1 cellular context compared by ENCODE assay signal in genomic region chr1:7401814-7402547, GRCh38.
TF ChIP-seq lines count a peak whose summit lies in the region.

No MANE protein-coding gene starts in this region.

TF ChIP-seq in HEK293, 187 proteins besides CTCF, POLR2A, EP300 and RAD21 (continued from another document):
- TF ChIP-seq ZNF555 (tag by site-specific recombination; conservative IDR thresholded peaks at IDR 0.05) (no peak), GLI2 (tag by site-specific recombination; IDR thresholded peaks at IDR 0.05; ENCODE audit: borderline replicate concordance, low read depth) (peak; percentile 57; the same call in 1 of the 2 replicates), ZNF549 (tag by site-specific recombination; IDR thresholded peaks at IDR 0.05) (no peak), KLF8 (tag by site-specific recombination; IDR thresholded peaks at IDR 0.05) (peak; percentile 92), ZNF792 (tag by site-specific recombination; IDR thresholded peaks at IDR 0.05) (no peak), SCRT2 (tag by site-specific recombination; IDR thresholded peaks at IDR 0.05) (peak; percentile 63), ZBTB11 (tag by site-specific recombination; conservative IDR thresholded peaks at IDR 0.05; ENCODE audit: low read depth) (no peak), PRDM10 (tag by site-specific recombination; IDR thresholded peaks at IDR 0.05) (peak; percentile 96), OVOL3 (tag by site-specific recombination; IDR thresholded peaks at IDR 0.05) (peak; percentile 62; the same call in 1 of the 2 replicates), ZNF843 (tag by site-specific recombination; IDR thresholded peaks at IDR 0.05) (peak; percentile 90), KLF7 (tag by site-specific recombination; IDR thresholded peaks at IDR 0.05; ENCODE audit: borderline replicate concordance) (no peak), ZNF473 (tag by site-specific recombination; IDR thresholded peaks at IDR 0.05) (no peak), SP2 (tag by site-specific recombination; IDR thresholded peaks at IDR 0.05) (peak; percentile 18; the same call in 1 of the 2 replicates), ZNF175 (tag by site-specific recombination; IDR thresholded peaks at IDR 0.05) (no peak), ZNF629 (tag by site-specific recombination; IDR thresholded peaks at IDR 0.05) (peak; percentile 99), HIC1 (tag by site-specific recombination; IDR thresholded peaks at IDR 0.05) (peak; percentile 96), ZNF837 (tag by site-specific recombination; IDR thresholded peaks at IDR 0.05) (no peak), WT1 (tag by site-specific recombination; IDR thresholded peaks at IDR 0.05) (peak; percentile 90), ZNF148 (tag by site-specific recombination; IDR thresholded peaks at IDR 0.05; ENCODE audit: borderline replicate concordance) (0 out of 2 replicates have a peak, but pooled peaks have one; percentile 10), PRDM1 (tag by site-specific recombination; IDR thresholded peaks at IDR 0.05) (peak; percentile 83), BCL11A (tag by site-specific recombination; IDR thresholded peaks at IDR 0.05; ENCODE audit: low read depth) (peak; percentile 93), ZNF211 (tag by site-specific recombination; IDR thresholded peaks at IDR 0.05; ENCODE audit: low read depth) (no peak)
